Comparison of ENCODE assay signal across 8 cellular contexts in genomic region chr9:70438341-70438924, GRCh38. TPM values are rescaled to one million over a fixed set of nuclear protein-coding genes. Genes with fewer than 3 reads are reported as not detected.
DNase-seq lines count a peak whose midpoint lies in the region; ATAC-seq and TF ChIP-seq lines count a peak whose summit lies in the region.

No MANE protein-coding gene starts in this region.

- no peaks in the 10 kb centered on the region for H4K20me1 ChIP-seq in PC-3 (ENCODE audit: low read length)
- no peaks in the 10 kb centered on the region for H4K20me1 ChIP-seq in osteoblast (ENCODE audit: insufficient read depth, low read length)

- CTCF ChIA-PET in PC-3 (lab: Charles Lee): no interaction called here

- H3K9me3 ChIP-seq in PC-3 (ENCODE audit: low read length): no peaks in the 10 kb centered on the region
- H3K9me3 ChIP-seq in osteoblast (ENCODE audit: low read depth, low read length): no peaks in the 10 kb centered on the region

- TF ChIP-seq CTCF in PC-3 (conservative IDR thresholded peaks at IDR 0.05; ENCODE audit: low read depth, low read length) (no peak), osteoblast (IDR thresholded peaks at IDR 0.05; ENCODE audit: extremely low read depth, low read depth, low read length) (no peak)

- H3K4me1 ChIP-seq in PC-3 (ENCODE audit: insufficient read depth, low read length) (peaks cover 5% of the 10 kb centered on the region), osteoblast (ENCODE audit: insufficient read depth, low read length) (peaks cover 10% of the 10 kb centered on the region)

- H2AFZ ChIP-seq in PC-3 (ENCODE audit: low read length) (0 out of 2 replicates have a peak overlapping the region, but pooled peaks have one; percentile 38), osteoblast (ENCODE audit: low read length) (peak overlapping the region; percentile 84)

- POLR2A ChIA-PET in PC-3 (lab: Charles Lee; ENCODE audit: unreplicated experiment): no interaction called here

- H3K79me2 ChIP-seq in PC-3 (ENCODE audit: low read length): no peaks in the 10 kb centered on the region
- H3K79me2 ChIP-seq in osteoblast (ENCODE audit: insufficient read depth, low read length): no peaks in the 10 kb centered on the region

- intact Hi-C loops in PC-3 (cut with micrococcal nuclease): no loop called here

- no peak overlapping the region for H3K27ac ChIP-seq in PC-3 (ENCODE audit: low read length)
- H3K27ac ChIP-seq in osteoblast (ENCODE audit: low read depth, low read length): no peak overlapping the region

- no TSS peak for BruUV-seq in PC-3 (replicated peaks; lab: Mats Ljungman, UMichigan)

- DNase-seq in Daoy (ENCODE audit: low read depth) (peak; percentile 73), PC-3 (peak; percentile 41), osteoblast (ENCODE audit: insufficient read length, low spot score, missing footprints) (peak; percentile 18), NCI-H510A treated with DMSO at 0.1 percent for 48 hours (lab: John Stamatoyannopoulos, UW) (no peak), NCI-H1417 treated with DMSO at 0.1 percent for 48 hours (lab: John Stamatoyannopoulos, UW) (no peak), cerebellar nuclear complex (lab: John Stamatoyannopoulos, UW) (no peak)

- no peaks in the 10 kb centered on the region for H3F3A ChIP-seq in PC-3 (ENCODE audit: low read length, unreplicated experiment)

- no peaks in the 10 kb centered on the region for H3K9me2 ChIP-seq in PC-3 (replicated peaks; ENCODE audit: low read length)

- H3K9ac ChIP-seq in PC-3 (ENCODE audit: low read length): no peak overlapping the region

- H3K4me2 ChIP-seq in PC-3 (ENCODE audit: low read length) (0 out of 2 replicates have a peak overlapping the region, but pooled peaks have one; percentile 22), osteoblast (ENCODE audit: insufficient read depth, low read length) (no peak overlapping the region)

- no peaks in the 10 kb centered on the region for H3K27me3 ChIP-seq in PC-3 (ENCODE audit: low read length)
- H3K27me3 ChIP-seq in osteoblast (ENCODE audit: insufficient read depth, low read length): no peaks in the 10 kb centered on the region

- no peaks in the 10 kb centered on the region for H3K36me3 ChIP-seq in PC-3 (ENCODE audit: low read depth, low read length)
- H3K36me3 ChIP-seq in osteoblast (ENCODE audit: insufficient read depth, low read length): no peaks in the 10 kb centered on the region

- H3K4me3 ChIP-seq in PC-3 (ENCODE audit: low read length) (no peak overlapping the region), osteoblast (ENCODE audit: insufficient read depth, low read length) (no peak overlapping the region)

- ATAC-seq in PC-3: no peak
- ATAC-seq in esophagus mucosa: peak; percentile 71
- ATAC-seq in GM18520 (IDR thresholded peaks at IDR 0.05; ENCODE audit: unreplicated experiment): no peak

RNA-seq across cellular contexts. Expression of gene KLF9, which starts 24.0 kb away (rescaled TPM):
- total RNA-seq in Daoy (2014; rRNA removed; shearing (Covaris generic)): 9.4 and 10.6 TPM in 2 replicates
- 0.35 and 0.44 TPM in 2 replicates for total RNA-seq in PC-3 (2014; rRNA removed)
- total RNA-seq in esophagus mucosa: 6.1 TPM
- total RNA-seq in osteoblast: 46.9 and 51.8 TPM in 2 replicates

Comparison
In these comparisons a context has a peak if more than half of its experiments do, and no peak if none do; other contexts are left out.
1. DNase-seq: peak in Daoy (single experiment), PC-3 (single experiment) and osteoblast (single experiment); none in NCI-H510A treated with DMSO at 0.1 percent for 48 hours (single experiment), NCI-H1417 treated with DMSO at 0.1 percent for 48 hours (single experiment) and cerebellar nuclear complex (0 of 2).